8 cellular contexts compared by ENCODE assay signal in genomic region chr6:27250955-27251671, GRCh38. TPM values are rescaled to one million over a fixed set of nuclear protein-coding genes. Genes with fewer than 3 reads are reported as not detected.
DNase-seq lines count a peak whose midpoint lies in the region; ATAC-seq lines count a peak whose summit lies in the region.

No MANE protein-coding gene starts in this region.

- peaks cover 62% of the 10 kb centered on the region for H3K27me3 Mint-ChIP-seq in activated naive CD8-positive, alpha-beta T cell treated with anti-CD3 and anti-CD28 coated beads, Interleukin-2, amount 10 ng/mL, durations not matched to agents 7 days and 5 days

- H3K4me1 Mint-ChIP-seq in activated naive CD8-positive, alpha-beta T cell treated with anti-CD3 and anti-CD28 coated beads, Interleukin-2, amount 10 ng/mL, durations not matched to agents 7 days and 5 days: peaks cover 9% of the 10 kb centered on the region

- H3K36me3 Mint-ChIP-seq in activated naive CD8-positive, alpha-beta T cell treated with anti-CD3 and anti-CD28 coated beads, Interleukin-2, amount 10 ng/mL, durations not matched to agents 7 days and 5 days: no peaks in the 10 kb centered on the region

- H3K27ac Mint-ChIP-seq in activated naive CD8-positive, alpha-beta T cell treated with anti-CD3 and anti-CD28 coated beads, Interleukin-2, amount 10 ng/mL, durations not matched to agents 7 days and 5 days: peak overlapping the region; percentile 40

- H3K9me3 Mint-ChIP-seq in activated naive CD8-positive, alpha-beta T cell treated with anti-CD3 and anti-CD28 coated beads, Interleukin-2, amount 10 ng/mL, durations not matched to agents 7 days and 5 days: no peaks in the 10 kb centered on the region

- peak; percentile 86 for DNase-seq in DMS114 treated with DMSO at 0.1 percent for 48 hours (lab: John Stamatoyannopoulos, UW; ENCODE audit: unreplicated experiment)
- peak; percentile 78 for DNase-seq in HuH-7 (ENCODE audit: low spot score)
- peak; percentile 93 to 95 for DNase-seq in SHP77 (lab: John Stamatoyannopoulos, UW)
- peak; percentile 62 for DNase-seq in activated naive CD8-positive, alpha-beta T cell treated with anti-CD3 and anti-CD28 coated beads, Interleukin-2, amount 10 ng/mL, durations not matched to agents 7 days and 5 days
- DNase-seq in stimulated activated CD4-positive, alpha-beta T cell treated with anti-CD3 and anti-CD28 coated beads, Interleukin-12 subunit alpha, Interleukin-12 subunit beta, amount 100 ng/mL, for 24 hours (ENCODE audit: low read depth in 2 of 2): peak; percentile 48 to 78
- DNase-seq in NOMO-1 treated with dmso at 0.1 percent for 144 hours (lab: John Stamatoyannopoulos, UW; ENCODE audit: unreplicated experiment): no peak

- POLR2A ChIA-PET in activated naive CD8-positive, alpha-beta T cell treated with anti-CD3 and anti-CD28 coated beads, Interleukin-2, amount 10 ng/mL, durations not matched to agents 7 days and 5 days (lab: Charles Lee): interaction anchor here (1.0 to 1.5 kb wide), 2 partner anchors 137 to 222 kb away, joined by 3 read pairs; partner anchors contain the start of genes ZNF184 and ZNF391

- peak overlapping the region; percentile 83 for H3K4me3 ChIP-seq in iPS-11a (ENCODE audit: low read depth, low read length)

- ATAC-seq in GM21528 (IDR thresholded peaks at IDR 0.05; ENCODE audit: low FRiP score, unreplicated experiment): peak; percentile 76
- ATAC-seq in activated naive CD8-positive, alpha-beta T cell treated with anti-CD3 and anti-CD28 coated beads, Interleukin-2, amount 10 ng/mL, durations not matched to agents 7 days and 5 days (ENCODE audit: low read depth): peak; percentile 72

- H3K4me3 Mint-ChIP-seq in activated naive CD8-positive, alpha-beta T cell treated with anti-CD3 and anti-CD28 coated beads, Interleukin-2, amount 10 ng/mL, durations not matched to agents 7 days and 5 days: peak overlapping the region; percentile 90

RNA-seq across cellular contexts. Expression of gene PRSS16, which starts 3.6 kb away (rescaled TPM):
- 1 to 10 TPM in 1 of 2 experiments, under 1 TPM in 1; 0.86 to 1.4 TPM for total RNA-seq in activated naive CD8-positive, alpha-beta T cell treated with anti-CD3 and anti-CD28 coated beads, Interleukin-2, amount 10 ng/mL, durations not matched to agents 7 days and 5 days
